Comparison of ENCODE assay signal across 23 cellular contexts in genomic region chr3:22988566-22988965, GRCh38.
DNase-seq lines count a peak whose midpoint lies in the region; ATAC-seq and TF ChIP-seq lines count a peak whose summit lies in the region.
"Had no signal": no experiment of that assay in that cellular context is flagged by ENCODE, and none has a peak within 500 bp of the region (broad histone marks: within the 10 kb centered on the region; RNA-seq: fewer than 3 reads in every experiment).

No MANE protein-coding gene starts in this region.

- H3K4me3 ChIP-seq in right cardiac atrium (ENCODE audit: low read length): no peak overlapping the region
- H3K4me3 ChIP-seq in thyroid gland (replicated peaks in 1 of 3): no peak overlapping the region
- H3K4me3 ChIP-seq in aorta (ENCODE audit: low read length in 2 of 2): no peak overlapping the region
- H3K4me3 ChIP-seq: ascending aorta, SK-N-MC had no signal

- peaks cover 2% of the 10 kb centered on the region for H3K9me3 ChIP-seq in right cardiac atrium (ENCODE audit: control insufficient read depth, low read length)
- H3K9me3 ChIP-seq in thyroid gland: no peaks in the 10 kb centered on the region
- peaks cover 2% of the 10 kb centered on the region for H3K9me3 ChIP-seq in aorta (ENCODE audit: control insufficient read depth, low read length)
- H3K9me3 ChIP-seq: ascending aorta had no signal

- H3K36me3 ChIP-seq in thyroid gland (no peaks in the 10 kb centered on the region), aorta (ENCODE audit: control insufficient read depth in 1 of 2, insufficient read depth in 2 of 2, low read length in 1 of 2) (no peaks in the 10 kb centered on the region)
- H3K36me3 ChIP-seq: ascending aorta had no signal

- H3K27me3 ChIP-seq in right cardiac atrium (ENCODE audit: control insufficient read depth, insufficient read depth): no peaks in the 10 kb centered on the region
- H3K27me3 ChIP-seq in thyroid gland: no peaks in the 10 kb centered on the region
- H3K27me3 ChIP-seq in aorta (ENCODE audit: control insufficient read depth in 1 of 2, insufficient read depth in 2 of 2, low read length in 1 of 2): no peaks in the 10 kb centered on the region
- H3K27me3 ChIP-seq: ascending aorta had no signal

- ATAC-seq in right cardiac atrium (peak in 1 of 2 donors; percentile 57), HG02885 (IDR thresholded peaks at IDR 0.05; ENCODE audit: poor library complexity, unreplicated experiment) (no peak), HG03025 (IDR thresholded peaks at IDR 0.05; ENCODE audit: low FRiP score, unreplicated experiment) (no peak), aorta (ENCODE audit: low FRiP score) (no peak)
- ATAC-seq: activated CD8-positive, alpha-beta T cell treated with anti-CD3 and anti-CD28 coated beads for 36 hours; HepG2; naive thymus-derived CD4-positive, alpha-beta T cell; Panc1 had no signal

- no peak for TF ChIP-seq CTCF in thyroid gland (IDR thresholded peaks at IDR 0.05)

- intact Hi-C loops in right cardiac atrium (cut with DNase I): no loop called here
- intact Hi-C loops in thyroid gland (cut with DNase I): no loop called here
- intact Hi-C loops in aorta (cut with DNase I): no loop called here

- no peak overlapping the region for H3K27ac ChIP-seq in right cardiac atrium (ENCODE audit: low read length)
- no peak overlapping the region for H3K27ac ChIP-seq in thyroid gland
- H3K27ac ChIP-seq in aorta (ENCODE audit: low read depth in 1 of 2, low read length in 2 of 2): no peak overlapping the region
- H3K27ac ChIP-seq: ascending aorta, SK-N-MC had no signal

- DNase-seq in DMS153 treated with DMSO at 0.1 percent for 48 hours (lab: John Stamatoyannopoulos, UW; ENCODE audit: unreplicated experiment) (peak; percentile 49), DMS153 (lab: John Stamatoyannopoulos, UW) (no peak), NCI-H2196 (lab: John Stamatoyannopoulos, UW; ENCODE audit: unreplicated experiment) (peak; percentile 36), right cardiac atrium (peak in 2 of 3 donors; percentile 75 to 82), thyroid gland (peak; percentile 76 to 80), aorta (no peak)
- DNase-seq: 8988T; activated CD8-positive, alpha-beta T cell treated with anti-CD3 and anti-CD28 coated beads for 36 hours; activated naive CD4-positive, alpha-beta T cell treated with anti-CD3 and anti-CD28 coated beads for 36 hours; activated T-cell treated with anti-CD3 and anti-CD28 coated beads, Interleukin-2, amount 50 U/mL, for 24 hours; cerebellar nuclear complex; effector CD8-positive, alpha-beta T cell; GDM1; naive thymus-derived CD4-positive, alpha-beta T cell; NCI-H1930; stimulated activated CD4-positive, alpha-beta T cell treated with anti-CD3 and anti-CD28 coated beads, Interleukin-1b, Interleukin-23, amount 100 ng/mL, for 48 hours; trophoblast cell had no signal

- H3K4me1 ChIP-seq in right cardiac atrium (ENCODE audit: control insufficient read depth, insufficient read depth, low read length): no peaks in the 10 kb centered on the region
- H3K4me1 ChIP-seq in thyroid gland: peaks cover 4 to 7% of the 10 kb centered on the region in 2 donors
- H3K4me1 ChIP-seq in aorta (ENCODE audit: control insufficient read depth in 1 of 2, insufficient read depth in 2 of 2, low read length in 2 of 2): no peaks in the 10 kb centered on the region
- H3K4me1 ChIP-seq: ascending aorta had no signal

- TF ChIP-seq POLR2A in thyroid gland (IDR thresholded peaks at IDR 0.05): no peak

Comparison
In these comparisons a context has a peak if more than half of its experiments do, and no peak if none do; other contexts are left out.
1. DNase-seq: peak in DMS153 treated with DMSO at 0.1 percent for 48 hours (single experiment), NCI-H2196 (single experiment), right cardiac atrium (2 of 3) and thyroid gland (2 of 2); none in DMS153 (single experiment) and aorta (0 of 2).